ENCODE assay signal across 16 cellular contexts in the genomic region with DNA sequence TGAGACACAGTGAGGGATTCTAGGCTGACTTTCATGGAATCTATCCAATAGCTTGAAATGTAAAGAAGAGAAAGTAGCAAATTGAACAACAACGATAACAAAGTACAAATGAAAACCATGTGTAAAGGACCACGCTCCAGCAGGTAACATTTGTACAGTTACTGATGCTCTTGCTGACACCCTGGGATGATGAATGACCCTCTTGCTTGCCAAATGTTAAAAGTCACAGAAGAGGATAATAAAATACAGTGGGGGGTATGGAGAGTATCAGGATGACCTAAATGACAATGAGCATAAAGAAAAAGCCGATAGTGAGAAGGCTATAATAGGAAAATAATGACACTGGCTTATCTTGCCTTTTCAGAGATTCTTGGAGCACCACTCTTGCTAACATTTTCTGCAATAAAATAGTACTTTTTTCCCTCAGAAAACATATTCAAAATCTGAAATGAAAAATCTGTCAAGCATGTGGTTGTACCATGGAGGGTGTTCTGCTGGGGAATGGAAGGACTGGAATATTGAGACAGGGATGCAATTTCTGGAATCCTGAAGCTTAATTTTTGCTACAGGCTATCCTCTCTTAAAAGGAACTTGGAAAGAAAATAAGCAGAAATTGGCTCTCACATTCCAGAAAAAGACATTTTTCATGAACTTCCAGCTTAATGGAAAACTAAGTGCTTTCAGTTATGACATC.
DNase-seq lines count a peak whose midpoint lies in the region; TF ChIP-seq lines count a peak whose summit lies in the region.
"Had no signal": no experiment of that assay in that cellular context is flagged by ENCODE, and none has a peak within 500 bp of the region (broad histone marks: within the 10 kb centered on the region; RNA-seq: fewer than 3 reads in every experiment).

No MANE protein-coding gene starts in this region.

- WGBS in spleen, 5 donors: 63 to 79% (median 78%) methylated on average over 3 of the region's 3 CpGs

- H3K36me3 ChIP-seq in spleen: no peaks in the 10 kb centered on the region

- no peaks in the 10 kb centered on the region for H3K27me3 Mint-ChIP-seq in nephron (ENCODE audit: low read depth)
- H3K27me3 Mint-ChIP-seq: B cell had no signal

- peaks cover 20% of the 10 kb centered on the region for H3K4me1 Mint-ChIP-seq in nephron
- H3K4me1 Mint-ChIP-seq: B cell; CD4-positive, CD25-positive, alpha-beta regulatory T cell; GM23338 had no signal

- no peaks in the 10 kb centered on the region for H3K27me3 ChIP-seq in spleen (replicated peaks in 1 of 7)

- no peak overlapping the region for H3K4me3 ChIP-seq in spleen
- H3K4me3 ChIP-seq: GM23338 had no signal

- peak; percentile 5 for DNase-seq in NCI-H748 (lab: John Stamatoyannopoulos, UW; ENCODE audit: unreplicated experiment)
- no peak for DNase-seq in NCI-H748 treated with DMSO at 0.1 percent for 48 hours (lab: John Stamatoyannopoulos, UW)
- DNase-seq in NCI-H2227 (lab: John Stamatoyannopoulos, UW; ENCODE audit: unreplicated experiment): peak; percentile 6
- peak; percentile 33 for DNase-seq in SK-N-DZ (ENCODE audit: low spot score)
- no peak for DNase-seq in spleen
- no peak for DNase-seq in stimulated activated CD4-positive, alpha-beta T cell treated with anti-CD3 and anti-CD28 coated beads, Interleukin-4, amount 100 ng/mL, for 1 hour
- DNase-seq: C1 segment of cervical spinal cord; CD4-positive, CD25-positive, alpha-beta regulatory T cell; DMS153; DMS79; GDM1; HCEC 1CT had no signal

- peaks cover 3% of the 10 kb centered on the region for H3K9me3 Mint-ChIP-seq in nephron
- H3K9me3 Mint-ChIP-seq: GM23338 had no signal

- peak overlapping the region; percentile 64 to 85 (median 75) for H3K27ac Mint-ChIP-seq in nephron
- H3K27ac Mint-ChIP-seq: B cell; CD4-positive, CD25-positive, alpha-beta regulatory T cell; GM23338 had no signal

- no peak overlapping the region for H3K27ac ChIP-seq in spleen
- H3K27ac ChIP-seq: HL-60 had no signal

- H3K9me3 ChIP-seq in spleen: no peaks in the 10 kb centered on the region

- TF ChIP-seq CTCF in nephron (IDR thresholded peaks at IDR 0.05; ENCODE audit: unreplicated experiment in 3 of 3): no peak
- TF ChIP-seq CTCF in spleen (IDR thresholded peaks at IDR 0.05 in 8 of 11, conservative IDR thresholded peaks at IDR 0.05 in 3 of 11): no peak

- peak overlapping the region in 1 of 3 experiments; percentile 1 for H3K4me3 Mint-ChIP-seq in nephron
- H3K4me3 Mint-ChIP-seq: B cell; CD4-positive, CD25-positive, alpha-beta regulatory T cell; GM23338 had no signal

- H3K36me3 Mint-ChIP-seq in nephron (ENCODE audit: low read depth): no peaks in the 10 kb centered on the region
- H3K36me3 Mint-ChIP-seq: CD4-positive, CD25-positive, alpha-beta regulatory T cell had no signal

- intact Hi-C loops in spleen (cut with DNase I; ENCODE audit: low total_unique reads): no loop called here

- H3K4me1 ChIP-seq in spleen: no peaks in the 10 kb centered on the region

- TF ChIP-seq POLR2A in spleen (IDR thresholded peaks at IDR 0.05): no peak

Comparison
In these comparisons a context has a peak if more than half of its experiments do, and no peak if none do; other contexts are left out.
1. DNase-seq: peak in NCI-H748 (single experiment), NCI-H2227 (single experiment) and SK-N-DZ (single experiment); none in NCI-H748 treated with DMSO at 0.1 percent for 48 hours (single experiment), spleen (single experiment) and stimulated activated CD4-positive, alpha-beta T cell treated with anti-CD3 and anti-CD28 coated beads, Interleukin-4, amount 100 ng/mL, for 1 hour (single experiment).